In genomic region chr21:44303490-44303981, GRCh38 we compare ENCODE assay signal across 10 cellular contexts. TPM values are rescaled to one million over a fixed set of nuclear protein-coding genes. Genes with fewer than 3 reads are reported as not detected.
A peak's percentile ranks its signal among the peaks of the same experiment; 100 is the strongest.
DNase-seq lines count a peak whose midpoint lies in the region; ATAC-seq and TF ChIP-seq lines count a peak whose summit lies in the region.
"Had no signal": no experiment of that assay in that cellular context is flagged by ENCODE, and none has a peak within 500 bp of the region (broad histone marks: within the 10 kb centered on the region; RNA-seq: fewer than 3 reads in every experiment).

No MANE protein-coding gene starts in this region.

- H3K27me3 ChIP-seq in adipocyte (replicated peaks; ENCODE audit: control insufficient read depth, insufficient read depth, low read length): no peaks in the 10 kb centered on the region
- H3K27me3 ChIP-seq: esophagus muscularis mucosa had no signal

- H3K4me3 ChIP-seq in adipocyte (ENCODE audit: low read length): no peak overlapping the region
- H3K4me3 ChIP-seq: esophagus muscularis mucosa, lung had no signal

- no peak for ATAC-seq in GM18907 (IDR thresholded peaks at IDR 0.05; ENCODE audit: unreplicated experiment)

- H3K9ac ChIP-seq in adipocyte (ENCODE audit: low read length): peak overlapping the region; percentile 4

- H3K27me3 Mint-ChIP-seq in neural crest cell (ENCODE audit: low read depth): peaks cover 6% of the 10 kb centered on the region

- H3K4me1 ChIP-seq in adipocyte (ENCODE audit: control insufficient read depth, insufficient read depth, low read length): peaks cover 30% of the 10 kb centered on the region

- no peaks in the 10 kb centered on the region for H3K36me3 Mint-ChIP-seq in neural crest cell (ENCODE audit: low read depth)

- no peaks in the 10 kb centered on the region for H3K9me3 ChIP-seq in adipocyte (ENCODE audit: control insufficient read depth, low read length)
- H3K9me3 ChIP-seq: esophagus muscularis mucosa had no signal

- no peaks in the 10 kb centered on the region for H3K9me3 Mint-ChIP-seq in neural crest cell

- peaks cover 5% of the 10 kb centered on the region for H3K36me3 ChIP-seq in adipocyte (ENCODE audit: control insufficient read depth, insufficient read depth, low read length, severe bottlenecking)

- H3K4me3 Mint-ChIP-seq in neural crest cell: peak overlapping the region; percentile 90

- peak; percentile 24 for TF ChIP-seq CTCF in neural crest cell (conservative IDR thresholded peaks at IDR 0.05)

- peaks cover 43% of the 10 kb centered on the region for H3K4me1 Mint-ChIP-seq in neural crest cell

- H3K27ac Mint-ChIP-seq in neural crest cell (ENCODE audit: unreplicated experiment): peak overlapping the region; percentile 88

- DNase-seq in HuH-7.5 (ENCODE audit: low spot score): peak; percentile 56
- no peak for DNase-seq in adipocyte (ENCODE audit: low read depth)
- no peak for DNase-seq in neural crest cell (ENCODE audit: low read depth, low spot score)
- no peak for DNase-seq in nucleus accumbens (lab: John Stamatoyannopoulos, UW)
- DNase-seq in NCI-H510A treated with DMSO at 0.1 percent for 48 hours (lab: John Stamatoyannopoulos, UW): no peak
- DNase-seq: SIG-M5; stimulated activated CD4-positive, alpha-beta T cell treated with anti-CD3 and anti-CD28 coated beads, Interleukin-1b, Interleukin-23, amount 100 ng/mL, for 48 hours had no signal

RNA-seq across cellular contexts. Expression of gene PFKL, which starts 3.7 kb away (rescaled TPM):
- 94.7 and 96.1 TPM in 2 replicates for total RNA-seq in neural crest cell

RNA-seq across cellular contexts. Expression of gene AIRE, which starts 17.9 kb away (rescaled TPM):
- not detected in 2 replicates for total RNA-seq in neural crest cell
- total RNA-seq: esophagus muscularis mucosa had no signal

RNA-seq across cellular contexts. Expression of gene CFAP410, which starts 35.7 kb away (rescaled TPM):
- 23.9 and 24.6 TPM in 2 replicates for total RNA-seq in neural crest cell

RNA-seq across cellular contexts. Expression of gene DNMT3L, which starts 41.8 kb away (rescaled TPM):
- total RNA-seq in neural crest cell: not detected in 2 replicates
- total RNA-seq: esophagus muscularis mucosa, lung had no signal

RNA-seq across cellular contexts. Expression of gene TRPM2, which starts 49.9 kb away (rescaled TPM):
- total RNA-seq in neural crest cell: not detected in 2 replicates
